In genomic region chr1:247331526-247332214, GRCh38 we compare ENCODE assay signal across 1 cellular context.
TF ChIP-seq lines count a peak whose summit lies in the region.

Gene ZNF496 (minus strand): TSS chr1:247331867. CDS start chr1:247329578, 2,289 bp downstream.

TF ChIP-seq in HCT116, 20 proteins besides CTCF, POLR2A, EP300 and RAD21 (continued from another document):
- TF ChIP-seq EGR1 (IDR thresholded peaks at IDR 0.05; ENCODE audit: low read depth) (no peak; the same call in 1 of the 2 replicates), ZFX (IDR thresholded peaks at IDR 0.05) (peak; percentile 97), SP1 (IDR thresholded peaks at IDR 0.05; ENCODE audit: low read depth) (no peak), TCF7L2 (IDR thresholded peaks at IDR 0.05; ENCODE audit: borderline replicate concordance, extremely low read depth, insufficient read depth, insufficient read length) (no peak)
